22 cellular contexts compared by ENCODE assay signal in the genomic region with DNA sequence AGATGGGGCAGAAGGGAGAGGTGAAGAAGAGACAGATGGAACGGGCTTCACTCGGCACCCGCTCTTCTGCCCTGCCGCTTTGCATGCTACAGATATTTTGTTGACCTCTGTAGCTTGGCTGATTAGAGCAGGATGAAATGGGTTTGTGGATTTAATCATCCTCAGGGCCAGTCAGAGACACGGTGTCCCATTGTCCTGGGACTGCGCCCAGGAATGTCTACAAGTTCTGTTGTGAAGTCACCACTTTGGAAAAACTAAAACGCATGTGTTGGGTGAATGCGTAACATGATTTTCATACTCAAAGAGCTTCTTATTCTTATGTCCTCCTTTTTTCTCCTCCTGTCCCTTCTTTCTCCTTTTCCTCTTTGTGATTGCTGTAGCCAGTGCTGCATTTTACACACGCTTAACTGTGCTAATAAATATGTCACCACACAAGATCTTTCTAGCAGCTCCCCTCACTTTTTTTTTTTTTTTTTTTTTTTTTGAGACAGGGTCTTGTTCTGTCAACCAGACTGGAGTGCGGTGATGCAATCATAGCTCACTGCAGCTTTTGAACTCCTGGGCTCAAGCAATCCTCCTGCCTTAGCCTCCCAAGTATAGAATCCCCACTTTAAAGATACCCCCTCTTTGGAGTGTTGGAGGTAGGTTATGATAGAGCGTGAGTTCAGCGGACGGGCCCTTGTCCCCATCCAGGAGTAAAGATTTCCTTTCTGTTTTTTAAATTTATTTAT. TPM values are rescaled to one million over a fixed set of nuclear protein-coding genes. Genes with fewer than 3 reads are reported as not detected.
A peak's percentile ranks its signal among the peaks of the same experiment; 100 is the strongest.
DNase-seq lines count a peak whose midpoint lies in the region; TF ChIP-seq lines count a peak whose summit lies in the region.
"Had no signal": no experiment of that assay in that cellular context is flagged by ENCODE, and none has a peak within 500 bp of the region (broad histone marks: within the 10 kb centered on the region; RNA-seq: fewer than 3 reads in every experiment).

No MANE protein-coding gene starts in this region.

- in situ Hi-C loops in brain microvascular endothelial cell (cut with HindIII; ENCODE audit: low pct_ligation_motif_present, low sequenced_read_pairs), result no loop called here

- H3K36me3 ChIP-seq in brain microvascular endothelial cell (replicated peaks), result peaks cover 20% of the 10 kb centered on the region

- no peaks in the 10 kb centered on the region for H3K27me3 ChIP-seq in brain microvascular endothelial cell (replicated peaks)

- H3K9me3 Mint-ChIP-seq in HFFc6 (peaks cover 4% of the 10 kb centered on the region; the same call in 1 of the 2 replicates), progenitor cell of endocrine pancreas (ENCODE audit: low read depth) (peaks cover 12% of the 10 kb centered on the region)

- H3K27ac Mint-ChIP-seq in HFFc6, result no peak overlapping the region
- H3K27ac Mint-ChIP-seq in progenitor cell of endocrine pancreas, result peak overlapping the region; percentile 42

- H3K27me3 Mint-ChIP-seq in HFFc6 (ENCODE audit: insufficient read depth) (peaks cover 30% of the 10 kb centered on the region), progenitor cell of endocrine pancreas (peaks cover 4% of the 10 kb centered on the region)

- H3K27ac ChIP-seq in brain microvascular endothelial cell, result no peak overlapping the region
- H3K27ac ChIP-seq: A549, C4-2B had no signal

- TF ChIP-seq CTCF in HFFc6 (IDR thresholded peaks at IDR 0.05) (no peak), foreskin fibroblast (IDR thresholded peaks at IDR 0.05; ENCODE audit: low read depth, low read length) (no peak), progenitor cell of endocrine pancreas (IDR thresholded peaks at IDR 0.05; ENCODE audit: unreplicated experiment) (no peak), brain microvascular endothelial cell (IDR thresholded peaks at IDR 0.05; ENCODE audit: low read depth, low read length, missing control alignments) (no peak)

- no peak overlapping the region for H3K4me3 ChIP-seq in foreskin fibroblast (ENCODE audit: low read depth in 1 of 2, low read length in 2 of 2)
- H3K4me3 ChIP-seq in brain microvascular endothelial cell (ENCODE audit: low read depth, low read length), result no peak overlapping the region
- H3K4me3 ChIP-seq: A549 had no signal

- peak; percentile 70 for DNase-seq in AG20443 (ENCODE audit: low spot score)
- peak; percentile 23 for DNase-seq in HFFc6
- peak; percentile 75 to 86 for DNase-seq in foreskin fibroblast
- DNase-seq in progenitor cell of endocrine pancreas (ENCODE audit: low spot score, unreplicated experiment), result no peak
- no peak for DNase-seq in mesenteric fat pad (ENCODE audit: low spot score)
- no peak for DNase-seq in NOMO-1 (lab: John Stamatoyannopoulos, UW; ENCODE audit: unreplicated experiment in 2 of 2)
- DNase-seq in brain microvascular endothelial cell, result no peak
- DNase-seq: DMS79; HCEC 1CT; MM.1S; NCI-H1092; NCI-H146; NCI-H2081; NCI-H2171 treated with DMSO at 0.1 percent for 48 hours; NCI-H748 treated with DMSO at 0.1 percent for 48 hours; NK-92 treated with Interleukin-12 subunit alpha and Interleukin-12 subunit beta, amount 100 ng/mL, for 24 hours; SHP77 had no signal

- H3K4me1 Mint-ChIP-seq in HFFc6 (ENCODE audit: low read depth) (peaks cover 50% of the 10 kb centered on the region), progenitor cell of endocrine pancreas (ENCODE audit: low read depth) (no peaks in the 10 kb centered on the region)

- H3K4me3 Mint-ChIP-seq in HFFc6 (peak overlapping the region; percentile 4; the same call in 1 of the 2 replicates), progenitor cell of endocrine pancreas (ENCODE audit: low read depth) (no peak overlapping the region)

- H3K36me3 Mint-ChIP-seq in HFFc6 (ENCODE audit: low read depth) (peaks cover 24% of the 10 kb centered on the region), progenitor cell of endocrine pancreas (ENCODE audit: insufficient read depth) (peaks cover 12% of the 10 kb centered on the region)

RNA-seq across cellular contexts. Expression of gene CPA4, which starts 3.4 kb away (rescaled TPM):
- 10 to 100 TPM in 5 of 6 experiments, 1 to 10 TPM in 1; 5.8 to 23.2 (median 20.0) TPM for total RNA-seq in HFFc6 (2021; fragmentation: NEBNext Ultra II Directional; extraction: Animal tissue kit (Norgen Biotek cat#: 25700))
- total RNA-seq in progenitor cell of endocrine pancreas (4.9 and 5.1 TPM in 2 replicates), mesenteric fat pad (3.2 TPM)
- total RNA-seq: OCI-LY7 had no signal

RNA-seq across cellular contexts. Expression of gene CPA2, which starts 29.7 kb away (rescaled TPM):
- not detected for total RNA-seq in HFFc6 (2021; fragmentation: NEBNext Ultra II Directional; extraction: Animal tissue kit (Norgen Biotek cat#: 25700))
- 85.0 and 107 TPM in 2 replicates for total RNA-seq in progenitor cell of endocrine pancreas
- 2.2 TPM for total RNA-seq in mesenteric fat pad
- total RNA-seq: LHCN-M2, OCI-LY7 had no signal

RNA-seq across cellular contexts. Expression of gene CPA5, which starts 48.2 kb away (rescaled TPM):
- not detected for total RNA-seq in HFFc6 (2021; fragmentation: NEBNext Ultra II Directional; extraction: Animal tissue kit (Norgen Biotek cat#: 25700))
- total RNA-seq in progenitor cell of endocrine pancreas, result not detected in 2 replicates
- total RNA-seq in mesenteric fat pad, result not detected
- total RNA-seq: NCI-H460, OCI-LY7 had no signal

Comparison
In these comparisons a context has a peak if more than half of its experiments do, and no peak if none do; other contexts are left out.
1. DNase-seq: peak in AG20443 (single experiment), HFFc6 (single experiment) and foreskin fibroblast (2 of 2); none in progenitor cell of endocrine pancreas (single experiment), mesenteric fat pad (single experiment), NOMO-1 (0 of 2) and brain microvascular endothelial cell (single experiment).
2. RNA of gene CPA2, which starts 29.7 kb away (total RNA-seq): 85.0 to 107 TPM in progenitor cell of endocrine pancreas; 2.2 TPM in mesenteric fat pad (single experiment) and not detected in HFFc6; every median in the first group is over 10 times any median in the second.